In genomic region chr5:173144200-173145176, GRCh38 we compare ENCODE assay signal across 8 cellular contexts. TPM values are rescaled to one million over a fixed set of nuclear protein-coding genes. Genes with fewer than 3 reads are reported as not detected.
DNase-seq lines count a peak whose midpoint lies in the region; ATAC-seq, FAIRE-seq and TF ChIP-seq lines count a peak whose summit lies in the region.

Gene BNIP1 (plus strand): TSS chr5:173144531. CDS start chr5:173144546, 15 bp downstream.

- H3K9me3 ChIP-seq in adipocyte (ENCODE audit: control insufficient read depth, low read length), result no peaks in the 10 kb centered on the region
- H3K9me3 ChIP-seq in cardiac muscle cell (ENCODE audit: low read depth), result no peaks in the 10 kb centered on the region
- no peaks in the 10 kb centered on the region for H3K9me3 ChIP-seq in parathyroid adenoma (ENCODE audit: control insufficient read depth, low read length)
- H3K9me3 ChIP-seq in transverse colon, result no peaks in the 10 kb centered on the region

- peak within 1 kb of the TSS; percentile 96 for H3K4me3 ChIP-seq in adipocyte (ENCODE audit: low read length)
- peak within 1 kb of the TSS; percentile 79 for H3K4me3 ChIP-seq in cardiac muscle cell
- peak within 1 kb of the TSS; percentile 99 for H3K4me3 ChIP-seq in parathyroid adenoma (ENCODE audit: low read depth, low read length)
- H3K4me3 ChIP-seq in transverse colon, result peak within 1 kb of the TSS; percentile 59 to 96 (median 77)

- H3K4me2 ChIP-seq in parathyroid adenoma (ENCODE audit: low read length), result peak within 1 kb of the TSS; percentile 83

- DNase-seq in GM12891 (ENCODE audit: insufficient read length, low spot score) (peak; percentile 90), NCI-H1436 (lab: John Stamatoyannopoulos, UW) (peak; percentile 84), T follicular helper cell (ENCODE audit: low read depth) (peak; percentile 95), adipocyte (ENCODE audit: low read depth) (peak; percentile 97), cardiac muscle cell (ENCODE audit: low read depth in 1 of 2, low spot score in 1 of 2) (peak; percentile 94 to 96), transverse colon (peak; percentile 99)

- WGBS in transverse colon (ENCODE audit: low coverage in 1 of 2), 2 donors, result 0% methylated on average over 11 to 48 of the region's 48 CpGs

- peak within 1 kb of the TSS; percentile 95 for H3K9ac ChIP-seq in adipocyte (ENCODE audit: low read length)
- no peak within 1 kb of the TSS for H3K9ac ChIP-seq in parathyroid adenoma

- TF ChIP-seq EP300 in transverse colon (IDR thresholded peaks at IDR 0.05; ENCODE audit: low read depth), result no peak

- no peaks in the 10 kb centered on the region for H3K79me2 ChIP-seq in parathyroid adenoma

- H3K27me3 ChIP-seq in adipocyte (replicated peaks; ENCODE audit: control insufficient read depth, insufficient read depth, low read length) (no peaks in the 10 kb centered on the region), cardiac muscle cell (no peaks in the 10 kb centered on the region), parathyroid adenoma (ENCODE audit: control insufficient read depth, insufficient read depth, low read length) (no peaks in the 10 kb centered on the region), transverse colon (no peaks in the 10 kb centered on the region)

- in situ Hi-C loops in transverse colon (cut with MboI; ENCODE audit: low pct_ligation_motif_present in 1 of 4, low pct_unique_long_range_greater_than_20kb in 1 of 4, low sequenced_read_pairs in 3 of 4), result loop anchor here (10.0 to 25.0 kb wide), 3 partner anchors 140 to 432 kb away; partner anchors contain the start of gene ATP6V0E1 (in 3 of the 4)

- H3K36me3 ChIP-seq in adipocyte (ENCODE audit: control insufficient read depth, insufficient read depth, low read length, severe bottlenecking) (peaks cover 15% of the 10 kb centered on the region), cardiac muscle cell (peaks cover 4% of the 10 kb centered on the region), parathyroid adenoma (ENCODE audit: control insufficient read depth, insufficient read depth, low read length) (no peaks in the 10 kb centered on the region), transverse colon (peaks cover 0 to 10% (median 4%) of the 10 kb centered on the region in 4 donors)

- FAIRE-seq in GM12891 (lab: Jason Lieb, UNC), result peak; percentile 98

- peak; percentile 86 for ATAC-seq in HG02840 (IDR thresholded peaks at IDR 0.05; ENCODE audit: low FRiP score, unreplicated experiment)

- peak within 1 kb of the TSS; percentile 98 for H2AFZ ChIP-seq in parathyroid adenoma

- TF ChIP-seq CTCF in cardiac muscle cell (IDR thresholded peaks at IDR 0.05; ENCODE audit: low read depth, low read length) (peak; percentile 98), parathyroid adenoma (IDR thresholded peaks at IDR 0.05) (peak; percentile 96), transverse colon (IDR thresholded peaks at IDR 0.05) (peak; percentile 86 to 97 (median 92))

- H3K27ac ChIP-seq in cardiac muscle cell (peak within 1 kb of the TSS; percentile 86), parathyroid adenoma (peak within 1 kb of the TSS; percentile 91), transverse colon (peak within 1 kb of the TSS; percentile 87 to 95 (median 90))

- TF ChIP-seq POLR2A in GM12891 (IDR thresholded peaks at IDR 0.05; ENCODE audit: low read depth, low read length), result peak; percentile 77
- TF ChIP-seq POLR2A in transverse colon (IDR thresholded peaks at IDR 0.05), result peak; percentile 75

- H3K4me1 ChIP-seq in adipocyte (ENCODE audit: control insufficient read depth, insufficient read depth, low read length) (peaks cover 4% of the 10 kb centered on the region), cardiac muscle cell (ENCODE audit: low read depth) (no peaks in the 10 kb centered on the region), parathyroid adenoma (no peaks in the 10 kb centered on the region), transverse colon (peaks cover 0 to 13% (median 6%) of the 10 kb centered on the region in 4 donors)

- intact Hi-C loops in transverse colon (cut with DNase I; ENCODE audit: low total_unique reads), result loop anchor here (10.0 kb wide), 1 partner anchor 160 kb away; the partner anchor contains the start of gene ATP6V0E1

TF ChIP-seq in GM12891, 5 proteins besides CTCF, POLR2A, EP300 and RAD21:
- TF ChIP-seq POLR2AphosphoS5 (IDR thresholded peaks at IDR 0.05; ENCODE audit: low read depth, low read length) (peak; percentile 68), PAX5 (IDR thresholded peaks at IDR 0.05; ENCODE audit: insufficient read depth, low read length, severe bottlenecking) (no peak), SPI1 (IDR thresholded peaks at IDR 0.05; ENCODE audit: low read depth, low read length) (no peak), TAF1 (IDR thresholded peaks at IDR 0.05; ENCODE audit: low read depth, low read length) (peak; percentile 90), POU2F2 (IDR thresholded peaks at IDR 0.05; ENCODE audit: low read depth, low read length) (peak; percentile 91; the same call in 1 of the 2 replicates)

RNA-seq across cellular contexts. Expression of gene BNIP1, which starts in this region (rescaled TPM):
- 20.6 TPM for polyA plus RNA-seq in GM12891 (2012; ENCODE audit: low read depth, missing spikeins)
- total RNA-seq in cardiac muscle cell (9.2 and 14.1 TPM in 2 replicates), transverse colon (1 to 10 TPM in 2 of 4 donors, not detected in 2; 6.0 to 7.2 TPM)
- 11.4 and 19.9 TPM in 2 replicates for polyA plus RNA-seq in cardiac muscle cell

Comparison
In these comparisons a context has a peak if more than half of its experiments do, and no peak if none do; other contexts are left out.
1. Peak in every context shown above with its lines: DNase-seq, ATAC-seq, H3K4me3 ChIP-seq and H3K27ac ChIP-seq.